In genomic region chr6:130132286-130132701, GRCh38 we compare ENCODE assay signal across 8 cellular contexts.
DNase-seq lines count a peak whose midpoint lies in the region; ATAC-seq and TF ChIP-seq lines count a peak whose summit lies in the region.
"Had no signal": no experiment of that assay in that cellular context is flagged by ENCODE, and none has a peak within 500 bp of the region (broad histone marks: within the 10 kb centered on the region; RNA-seq: fewer than 3 reads in every experiment).

No MANE protein-coding gene starts in this region.

- no peaks in the 10 kb centered on the region for H3K27me3 ChIP-seq in aorta (ENCODE audit: control insufficient read depth in 1 of 2, insufficient read depth in 2 of 2, low read length in 1 of 2)

- no peaks in the 10 kb centered on the region for H3K36me3 ChIP-seq in aorta (ENCODE audit: control insufficient read depth in 1 of 2, insufficient read depth in 2 of 2, low read length in 1 of 2)

- peaks cover 21% of the 10 kb centered on the region for H3K36me3 Mint-ChIP-seq in activated T-helper 2 cell treated with anti-CD3 and anti-CD28 coated beads, Interferon-gamma antibody, Interleukin-2, Interleukin-4, amounts not matched to agents 10 μg/mL and 5 μg/mL and 100 μg/mL, durations not matched to agents 14 hours and 24 hours and 36 hours (ENCODE audit: low read depth)

- H3K27ac Mint-ChIP-seq in activated T-helper 2 cell treated with anti-CD3 and anti-CD28 coated beads, Interferon-gamma antibody, Interleukin-2, Interleukin-4, amounts not matched to agents 10 μg/mL and 5 μg/mL and 100 μg/mL, durations not matched to agents 14 hours and 24 hours and 36 hours = peak overlapping the region; percentile 74
- H3K27ac Mint-ChIP-seq: HFFc6 had no signal

- 73 to 78% methylated on average over 6 of the region's 6 CpGs for WGBS in aorta, 2 donors

- intact Hi-C loops in activated T-helper 2 cell treated with anti-CD3 and anti-CD28 coated beads, Interferon-gamma antibody, Interleukin-2, Interleukin-4, amounts not matched to agents 10 μg/mL and 5 μg/mL and 100 μg/mL, durations not matched to agents 14 hours and 24 hours and 36 hours (cut with micrococcal nuclease) = loop anchor here (1.0 to 10.0 kb wide), 10 partner anchors 51 to 637 kb away; no protein-coding TSS in a partner anchor
- intact Hi-C loops in aorta (cut with DNase I) = no loop called here

- H3K27me3 Mint-ChIP-seq in activated T-helper 2 cell treated with anti-CD3 and anti-CD28 coated beads, Interferon-gamma antibody, Interleukin-2, Interleukin-4, amounts not matched to agents 10 μg/mL and 5 μg/mL and 100 μg/mL, durations not matched to agents 14 hours and 24 hours and 36 hours (ENCODE audit: low read depth) = no peaks in the 10 kb centered on the region

- peak; percentile 90 for ATAC-seq in HG03135 (IDR thresholded peaks at IDR 0.05; ENCODE audit: unreplicated experiment)
- ATAC-seq in aorta (ENCODE audit: low FRiP score) = no peak

- peaks cover 85% of the 10 kb centered on the region for H3K4me1 Mint-ChIP-seq in activated T-helper 2 cell treated with anti-CD3 and anti-CD28 coated beads, Interferon-gamma antibody, Interleukin-2, Interleukin-4, amounts not matched to agents 10 μg/mL and 5 μg/mL and 100 μg/mL, durations not matched to agents 14 hours and 24 hours and 36 hours (ENCODE audit: low read depth)

- TF ChIP-seq CTCF in GM20000 (IDR thresholded peaks at IDR 0.05; ENCODE audit: extremely low read depth, missing control alignments) = no peak

- no peak overlapping the region for H3K4me3 ChIP-seq in aorta (ENCODE audit: low read length in 2 of 2)

- DNase-seq in GM20000 (ENCODE audit: low spot score) (peak; percentile 26), NCI-H524 (lab: John Stamatoyannopoulos, UW) (no peak), aorta (no peak), DMS 273 (lab: John Stamatoyannopoulos, UW; ENCODE audit: unreplicated experiment) (no peak)
- peak; percentile 77 for DNase-seq in activated T-helper 2 cell treated with anti-CD3 and anti-CD28 coated beads, Interferon-gamma antibody, Interleukin-2, Interleukin-4, amounts not matched to agents 10 μg/mL and 5 μg/mL and 100 μg/mL, durations not matched to agents 14 hours and 24 hours and 36 hours (ENCODE audit: low spot score)
- DNase-seq in stimulated activated CD8-positive, alpha-beta memory T cell treated with anti-CD3 and anti-CD28 coated beads, Interleukin-7, amount 100 ng/mL, for 4 hours (ENCODE audit: low read depth in 2 of 2) = peak; percentile 23 to 26
- DNase-seq: HFFc6 had no signal

- peak overlapping the region; percentile 43 for H3K4me3 Mint-ChIP-seq in activated T-helper 2 cell treated with anti-CD3 and anti-CD28 coated beads, Interferon-gamma antibody, Interleukin-2, Interleukin-4, amounts not matched to agents 10 μg/mL and 5 μg/mL and 100 μg/mL, durations not matched to agents 14 hours and 24 hours and 36 hours (ENCODE audit: low read depth)
- H3K4me3 Mint-ChIP-seq: HFFc6 had no signal

- H3K9me3 ChIP-seq in aorta (ENCODE audit: control insufficient read depth, low read length) = no peaks in the 10 kb centered on the region

- H3K27ac ChIP-seq in aorta (ENCODE audit: low read depth in 1 of 2, low read length in 2 of 2) = no peak overlapping the region

- H3K9me3 Mint-ChIP-seq in activated T-helper 2 cell treated with anti-CD3 and anti-CD28 coated beads, Interferon-gamma antibody, Interleukin-2, Interleukin-4, amounts not matched to agents 10 μg/mL and 5 μg/mL and 100 μg/mL, durations not matched to agents 14 hours and 24 hours and 36 hours = peaks cover 9% of the 10 kb centered on the region
- H3K9me3 Mint-ChIP-seq: HFFc6 had no signal

- H3K4me1 ChIP-seq in aorta (ENCODE audit: control insufficient read depth in 1 of 2, insufficient read depth in 2 of 2, low read length in 2 of 2) = no peaks in the 10 kb centered on the region

Comparison
In these comparisons a context has a peak if more than half of its experiments do, and no peak if none do; other contexts are left out.
1. DNase-seq: peak in GM20000 (single experiment), activated T-helper 2 cell treated with anti-CD3 and anti-CD28 coated beads, Interferon-gamma antibody, Interleukin-2, Interleukin-4, amounts not matched to agents 10 μg/mL and 5 μg/mL and 100 μg/mL, durations not matched to agents 14 hours and 24 hours and 36 hours (single experiment) and stimulated activated CD8-positive, alpha-beta memory T cell treated with anti-CD3 and anti-CD28 coated beads, Interleukin-7, amount 100 ng/mL, for 4 hours (2 of 2); none in NCI-H524 (0 of 2), aorta (0 of 2) and DMS 273 (single experiment).